Comparison of ENCODE assay signal across 14 cellular contexts in the genomic region with DNA sequence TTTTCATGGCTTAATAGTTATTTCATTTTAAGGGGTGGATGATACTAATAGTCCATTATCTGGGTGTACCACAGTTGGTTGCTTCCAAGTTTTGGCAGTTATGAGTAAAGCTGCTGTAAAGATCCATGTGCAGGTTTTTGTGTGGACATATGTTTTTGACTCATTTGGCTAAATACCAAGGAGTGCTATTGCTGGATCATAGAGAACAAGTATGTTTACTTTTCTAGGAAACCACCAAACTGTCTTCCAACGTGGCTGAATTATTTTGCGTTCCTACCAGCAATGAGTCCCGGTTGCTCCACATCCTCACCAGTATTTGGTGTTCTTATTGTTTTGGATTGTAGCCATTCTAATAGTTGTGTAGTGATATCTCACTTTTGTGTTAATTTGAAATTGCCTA.
DNase-seq lines count a peak whose midpoint lies in the region; ATAC-seq, FAIRE-seq and TF ChIP-seq lines count a peak whose summit lies in the region.
"Had no signal": no experiment of that assay in that cellular context is flagged by ENCODE, and none has a peak within 500 bp of the region (broad histone marks: within the 10 kb centered on the region; RNA-seq: fewer than 3 reads in every experiment).

No MANE protein-coding gene starts in this region.

- DNase-seq in H54 (ENCODE audit: insufficient read length, low spot score), result no peak
- DNase-seq in adipocyte (ENCODE audit: low read depth), result peak; percentile 79
- peak; percentile 98 for DNase-seq in fibroblast of mammary gland (ENCODE audit: low read depth)
- peak; percentile 73 for DNase-seq in superior temporal gyrus (ENCODE audit: extremely low spot score)
- no peak for DNase-seq in OCI-M1 (lab: John Stamatoyannopoulos, UW)
- DNase-seq in effector CD4-positive, alpha-beta T cell, result no peak
- DNase-seq: activated B cell treated with CpG ODN at 0.5 μM for 24 hours, Calu3, dermis blood vessel endothelial cell, NCI-H2171 had no signal

- no peak overlapping the region for H3K4me3 ChIP-seq in adipocyte (ENCODE audit: low read length)
- H3K4me3 ChIP-seq in fibroblast of mammary gland (ENCODE audit: control insufficient read depth, low read depth, low read length), result no peak overlapping the region

- no peaks in the 10 kb centered on the region for H3K36me3 ChIP-seq in adipocyte (ENCODE audit: control insufficient read depth, insufficient read depth, low read length, severe bottlenecking)

- no peak overlapping the region for H3K9ac ChIP-seq in adipocyte (ENCODE audit: low read length)

- ATAC-seq in GM21576 (IDR thresholded peaks at IDR 0.05; ENCODE audit: unreplicated experiment) (no peak), GM18867 (IDR thresholded peaks at IDR 0.05; ENCODE audit: unreplicated experiment) (no peak)
- ATAC-seq: Right ventricle myocardium inferior had no signal

- TF ChIP-seq CTCF in fibroblast of mammary gland (conservative IDR thresholded peaks at IDR 0.05; ENCODE audit: control insufficient read depth, insufficient read depth, low read depth, low read length), result no peak

- peak; percentile 91 for FAIRE-seq in H54 (lab: Jason Lieb, UNC)
- FAIRE-seq: GM12892 had no signal

- peaks cover 9% of the 10 kb centered on the region for H3K4me1 ChIP-seq in adipocyte (ENCODE audit: control insufficient read depth, insufficient read depth, low read length)

- no peak for TF ChIP-seq POLR2A in H54 (IDR thresholded peaks at IDR 0.05; ENCODE audit: low read depth, low read length)

- no peaks in the 10 kb centered on the region for H3K27me3 ChIP-seq in adipocyte (replicated peaks; ENCODE audit: control insufficient read depth, insufficient read depth, low read length)

- peaks cover under 1% of the 10 kb centered on the region for H3K9me3 ChIP-seq in adipocyte (ENCODE audit: control insufficient read depth, low read length)

Comparison
In these comparisons a context has a peak if more than half of its experiments do, and no peak if none do; other contexts are left out.
1. DNase-seq: peak in adipocyte (single experiment), fibroblast of mammary gland (single experiment) and superior temporal gyrus (single experiment); none in H54 (single experiment), OCI-M1 (single experiment) and effector CD4-positive, alpha-beta T cell (single experiment).